In the genomic region with DNA sequence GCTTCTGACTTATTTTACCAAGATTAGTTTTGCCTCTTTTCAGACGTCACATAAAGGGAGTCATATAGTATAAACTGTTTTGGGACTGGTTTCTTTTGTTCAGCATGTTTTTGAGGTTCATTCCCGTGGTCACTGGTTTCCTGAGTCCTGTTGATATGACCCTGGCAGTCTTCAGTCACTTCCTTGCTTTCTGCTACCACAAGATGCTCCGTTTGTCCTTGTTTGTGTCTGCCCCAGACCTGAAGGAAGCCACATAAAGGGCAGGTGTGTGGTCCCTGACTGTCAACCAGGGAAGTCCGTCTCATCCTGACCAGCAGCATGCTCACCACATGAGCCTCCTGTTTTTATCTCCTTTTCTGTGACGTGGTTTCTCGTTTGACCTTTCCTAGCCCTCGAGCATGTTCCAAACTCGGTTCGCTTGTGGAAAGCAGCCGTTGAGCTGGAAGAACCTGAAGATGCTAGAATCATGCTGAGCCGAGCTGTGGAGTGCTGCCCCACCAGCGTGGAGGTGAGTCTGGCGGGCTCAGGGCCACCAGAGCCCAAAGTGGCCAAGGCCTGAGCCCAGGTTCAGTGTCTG, we compare ENCODE assay signal across 1 cellular context.
TF ChIP-seq lines count a peak whose summit lies in the region.

No MANE protein-coding gene starts in this region.

TF ChIP-seq in GM12878, 131 proteins besides CTCF, POLR2A, EP300 and RAD21:
- TF ChIP-seq, protein P1, sequence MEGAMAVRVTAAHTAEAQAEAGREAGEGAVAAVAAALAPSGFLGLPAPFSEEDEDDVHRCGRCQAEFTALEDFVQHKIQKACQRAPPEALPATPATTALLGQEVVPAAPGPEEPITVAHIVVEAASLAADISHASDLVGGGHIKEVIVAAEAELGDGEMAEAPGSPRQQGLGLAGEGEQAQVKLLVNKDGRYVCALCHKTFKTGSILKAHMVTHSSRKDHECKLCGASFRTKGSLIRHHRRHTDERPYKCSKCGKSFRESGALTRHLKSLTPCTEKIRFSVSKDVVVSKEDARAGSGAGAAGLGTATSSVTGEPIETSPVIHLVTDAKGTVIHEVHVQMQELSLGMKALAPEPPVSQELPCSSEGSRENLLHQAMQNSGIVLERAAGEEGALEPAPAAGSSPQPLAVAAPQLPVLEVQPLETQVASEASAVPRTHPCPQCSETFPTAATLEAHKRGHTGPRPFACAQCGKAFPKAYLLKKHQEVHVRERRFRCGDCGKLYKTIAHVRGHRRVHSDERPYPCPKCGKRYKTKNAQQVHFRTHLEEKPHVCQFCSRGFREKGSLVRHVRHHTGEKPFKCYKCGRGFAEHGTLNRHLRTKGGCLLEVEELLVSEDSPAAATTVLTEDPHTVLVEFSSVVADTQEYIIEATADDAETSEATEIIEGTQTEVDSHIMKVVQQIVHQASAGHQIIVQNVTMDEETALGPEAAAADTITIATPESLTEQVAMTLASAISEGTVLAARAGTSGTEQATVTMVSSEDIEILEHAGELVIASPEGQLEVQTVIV (IDR thresholded peaks at IDR 0.05; ENCODE audit: borderline replicate concordance, partially characterized antibody) = no peak
- TF ChIP-seq RFX5 (IDR thresholded peaks at IDR 0.05; ENCODE audit: low read depth, low read length) (no peak), ASH2L (IDR thresholded peaks at IDR 0.05; ENCODE audit: borderline replicate concordance, low read depth) (no peak), LARP7 (IDR thresholded peaks at IDR 0.05) (no peak), ETV6 (conservative IDR thresholded peaks at IDR 0.05 in 1 of 2, IDR thresholded peaks at IDR 0.05 in 1 of 2; ENCODE audit: borderline replicate concordance in 1 of 2, low read depth in 1 of 2) (no peak), FOXM1 (IDR thresholded peaks at IDR 0.05; ENCODE audit: low read depth, low read length) (no peak), CEBPB (IDR thresholded peaks at IDR 0.05; ENCODE audit: borderline replicate concordance in 1 of 2, low read depth in 2 of 2, low read length in 2 of 2) (no peak), USF1 (IDR thresholded peaks at IDR 0.05; ENCODE audit: borderline replicate concordance, extremely low read length, insufficient read depth, low read depth, low read length) (no peak), TCF3 (IDR thresholded peaks at IDR 0.05; ENCODE audit: borderline replicate concordance, insufficient read depth, low read depth, low read length) (no peak), SUZ12 (IDR thresholded peaks at IDR 0.05; ENCODE audit: unreplicated experiment) (no peak), ZZZ3 (IDR thresholded peaks at IDR 0.05; ENCODE audit: control insufficient read depth, insufficient read length, low read depth) (no peak)
- TF ChIP-seq, protein P2, sequence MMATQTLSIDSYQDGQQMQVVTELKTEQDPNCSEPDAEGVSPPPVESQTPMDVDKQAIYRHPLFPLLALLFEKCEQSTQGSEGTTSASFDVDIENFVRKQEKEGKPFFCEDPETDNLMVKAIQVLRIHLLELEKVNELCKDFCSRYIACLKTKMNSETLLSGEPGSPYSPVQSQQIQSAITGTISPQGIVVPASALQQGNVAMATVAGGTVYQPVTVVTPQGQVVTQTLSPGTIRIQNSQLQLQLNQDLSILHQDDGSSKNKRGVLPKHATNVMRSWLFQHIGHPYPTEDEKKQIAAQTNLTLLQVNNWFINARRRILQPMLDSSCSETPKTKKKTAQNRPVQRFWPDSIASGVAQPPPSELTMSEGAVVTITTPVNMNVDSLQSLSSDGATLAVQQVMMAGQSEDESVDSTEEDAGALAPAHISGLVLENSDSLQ (IDR thresholded peaks at IDR 0.05) = no peak
